25 cellular contexts compared by ENCODE assay signal in the genomic region with DNA sequence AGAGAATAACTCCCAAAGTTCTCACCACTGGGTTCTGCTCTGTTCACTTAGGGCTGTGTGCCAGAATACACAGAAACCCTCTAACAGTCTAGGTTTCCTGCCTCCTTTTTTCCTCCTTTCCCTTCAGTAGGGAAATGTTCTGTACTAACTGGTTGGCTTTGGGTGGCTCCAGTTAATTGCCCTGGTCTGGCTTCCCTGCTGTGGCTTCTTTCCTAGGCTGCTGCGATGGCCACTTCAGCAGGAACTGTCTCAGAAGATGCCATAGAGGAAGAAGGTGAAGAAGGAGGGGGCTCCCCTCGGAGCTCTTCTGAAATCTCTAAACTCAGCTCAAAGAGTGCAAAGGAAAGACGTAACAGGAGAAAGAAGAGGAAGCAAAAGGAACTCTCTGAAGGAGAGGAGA.
DNase-seq lines count a peak whose midpoint lies in the region; FAIRE-seq and TF ChIP-seq lines count a peak whose summit lies in the region.
"Had no signal": no experiment of that assay in that cellular context is flagged by ENCODE, and none has a peak within 500 bp of the region (broad histone marks: within the 10 kb centered on the region; RNA-seq: fewer than 3 reads in every experiment).

No MANE protein-coding gene starts in this region.

- H2AFZ ChIP-seq in endothelial cell of umbilical vein (ENCODE audit: low read depth, low read length) (no peak overlapping the region), neural progenitor cell (replicated peaks) (no peak overlapping the region)

- H3K27me3 Mint-ChIP-seq in chondrocyte (ENCODE audit: low read depth) (no peaks in the 10 kb centered on the region), neural progenitor cell (ENCODE audit: insufficient read depth, low read depth) (peaks cover 2% of the 10 kb centered on the region)
- H3K27me3 Mint-ChIP-seq in activated naive CD4-positive, alpha-beta T cell treated with anti-CD3 and anti-CD28 coated beads, Interleukin-2, amount 10 ng/mL, durations not matched to agents 7 days and 5 days, result peaks cover 4% of the 10 kb centered on the region

- TF ChIP-seq CTCF in chondrocyte (IDR thresholded peaks at IDR 0.05) (no peak), endothelial cell of umbilical vein (IDR thresholded peaks at IDR 0.05; ENCODE audit: extremely low read depth in 1 of 2, insufficient read depth in 1 of 2, low read depth in 1 of 2, low read length in 2 of 2) (no peak), neutrophil (IDR thresholded peaks at IDR 0.05) (no peak), neural progenitor cell (IDR thresholded peaks at IDR 0.05) (no peak)

- H3K4me3 Mint-ChIP-seq in chondrocyte (ENCODE audit: unreplicated experiment) (no peak overlapping the region), neural progenitor cell (no peak overlapping the region)
- H3K4me3 Mint-ChIP-seq in activated naive CD4-positive, alpha-beta T cell treated with anti-CD3 and anti-CD28 coated beads, Interleukin-2, amount 10 ng/mL, durations not matched to agents 7 days and 5 days, result no peak overlapping the region
- H3K4me3 Mint-ChIP-seq: CD14-positive monocyte; CD4-positive, alpha-beta memory T cell; CD4-positive, CD25-positive, alpha-beta regulatory T cell; CD8-positive, alpha-beta memory T cell had no signal

- H3K9me1 ChIP-seq in endothelial cell of umbilical vein (replicated peaks; ENCODE audit: control insufficient read depth, extremely low read depth, insufficient read depth, low read length), result no peaks in the 10 kb centered on the region

- TF ChIP-seq POLR2A in endothelial cell of umbilical vein (IDR thresholded peaks at IDR 0.05; ENCODE audit: low read depth, low read length), result no peak

- dilution Hi-C loops in endothelial cell of umbilical vein (cut with MboI; ENCODE audit: extremely low pct_ligation_motif_present, low sequenced_read_pairs), result no loop called here

- CTCF ChIA-PET in endothelial cell of umbilical vein (lab: Charles Lee), result no interaction called here
- CTCF ChIA-PET in activated naive CD4-positive, alpha-beta T cell treated with anti-CD3 and anti-CD28 coated beads, Interleukin-2, amount 10 ng/mL, durations not matched to agents 7 days and 5 days (lab: Charles Lee), result no interaction called here

- H3K27ac Mint-ChIP-seq in chondrocyte (ENCODE audit: unreplicated experiment), result peak overlapping the region; percentile 46
- H3K27ac Mint-ChIP-seq in neural progenitor cell, result no peak overlapping the region
- no peak overlapping the region for H3K27ac Mint-ChIP-seq in activated naive CD4-positive, alpha-beta T cell treated with anti-CD3 and anti-CD28 coated beads, Interleukin-2, amount 10 ng/mL, durations not matched to agents 7 days and 5 days
- H3K27ac Mint-ChIP-seq: CD4-positive, alpha-beta memory T cell; CD4-positive, CD25-positive, alpha-beta regulatory T cell; CD8-positive, alpha-beta memory T cell had no signal

- no peaks in the 10 kb centered on the region for H3K27me3 ChIP-seq in endothelial cell of umbilical vein (ENCODE audit: control insufficient read depth in 2 of 2, insufficient read depth in 2 of 2, low read length in 2 of 2)
- H3K27me3 ChIP-seq in neutrophil, result no peaks in the 10 kb centered on the region
- H3K27me3 ChIP-seq in neural progenitor cell, result no peaks in the 10 kb centered on the region
- H3K27me3 ChIP-seq: BE2C, BLaER1 had no signal

- peaks cover 16% of the 10 kb centered on the region for H3K4me1 ChIP-seq in endothelial cell of umbilical vein (ENCODE audit: control insufficient read depth, extremely low read depth, insufficient read depth, low read length)
- peaks cover 47 to 54% of the 10 kb centered on the region in 2 experiments for H3K4me1 ChIP-seq in neutrophil (ENCODE audit: control insufficient read depth in 1 of 2, insufficient read depth in 1 of 2, low read depth in 1 of 2, low read length in 1 of 2)
- no peaks in the 10 kb centered on the region for H3K4me1 ChIP-seq in neural progenitor cell
- H3K4me1 ChIP-seq: BE2C had no signal

- no peak for DNase-seq in chondrocyte (ENCODE audit: low spot score)
- peak; percentile 44 for DNase-seq in endothelial cell of umbilical vein (ENCODE audit: low read depth, low spot score)
- no peak for DNase-seq in medulla oblongata (ENCODE audit: extremely low spot score)
- no peak for DNase-seq in neural progenitor cell (ENCODE audit: low spot score)
- no peak for DNase-seq in activated naive CD4-positive, alpha-beta T cell treated with anti-CD3 and anti-CD28 coated beads, Interleukin-2, amount 10 ng/mL, durations not matched to agents 7 days and 5 days
- DNase-seq: 8988T; ACHN; BE2C; C1 segment of cervical spinal cord; CD4-positive, alpha-beta memory T cell; CD4-positive, CD25-positive, alpha-beta regulatory T cell; CD8-positive, alpha-beta memory T cell; COR-L47; DMS 273 treated with DMSO at 0.1 percent for 48 hours; DMS153; DMS53; DMS79 treated with DMSO at 0.1 percent for 48 hours; GF-D8 had no signal

- peak overlapping the region; percentile 19 for H3K4me2 ChIP-seq in endothelial cell of umbilical vein (ENCODE audit: insufficient read depth, low read length)
- no peak overlapping the region for H3K4me2 ChIP-seq in neural progenitor cell
- H3K4me2 ChIP-seq: BLaER1 had no signal

- H3K9me3 Mint-ChIP-seq in chondrocyte (ENCODE audit: low read depth) (no peaks in the 10 kb centered on the region), neural progenitor cell (no peaks in the 10 kb centered on the region)
- no peaks in the 10 kb centered on the region for H3K9me3 Mint-ChIP-seq in activated naive CD4-positive, alpha-beta T cell treated with anti-CD3 and anti-CD28 coated beads, Interleukin-2, amount 10 ng/mL, durations not matched to agents 7 days and 5 days
- H3K9me3 Mint-ChIP-seq: CD14-positive monocyte; CD4-positive, alpha-beta memory T cell; CD4-positive, CD25-positive, alpha-beta regulatory T cell; CD8-positive, alpha-beta memory T cell had no signal

- FAIRE-seq in endothelial cell of umbilical vein (lab: Jason Lieb, UNC), result no peak
- FAIRE-seq: A204.1, G401.6, GM12891, GM19239 had no signal

- intact Hi-C loops in endothelial cell of umbilical vein (cut with micrococcal nuclease), result no loop called here

- H3K27ac ChIP-seq in endothelial cell of umbilical vein (ENCODE audit: insufficient read depth, low read depth, low read length), result peak overlapping the region; percentile 4
- peak overlapping the region; percentile 44 for H3K27ac ChIP-seq in neutrophil
- no peak overlapping the region for H3K27ac ChIP-seq in neural progenitor cell
- H3K27ac ChIP-seq: BLaER1 had no signal

- H3K79me2 ChIP-seq in endothelial cell of umbilical vein (ENCODE audit: control insufficient read depth, insufficient read depth, low read length), result peaks cover 5% of the 10 kb centered on the region
- H3K79me2 ChIP-seq in neural progenitor cell (ENCODE audit: low read depth), result no peaks in the 10 kb centered on the region

- H3K36me3 Mint-ChIP-seq in chondrocyte (ENCODE audit: low read depth) (no peaks in the 10 kb centered on the region), neural progenitor cell (peaks cover 16% of the 10 kb centered on the region)
- H3K36me3 Mint-ChIP-seq in activated naive CD4-positive, alpha-beta T cell treated with anti-CD3 and anti-CD28 coated beads, Interleukin-2, amount 10 ng/mL, durations not matched to agents 7 days and 5 days, result no peaks in the 10 kb centered on the region
- H3K36me3 Mint-ChIP-seq: CD14-positive monocyte; CD4-positive, alpha-beta memory T cell; CD4-positive, CD25-positive, alpha-beta regulatory T cell; CD8-positive, alpha-beta memory T cell had no signal

- H4K20me1 ChIP-seq in endothelial cell of umbilical vein (replicated peaks; ENCODE audit: control insufficient read depth, extremely low read depth, insufficient read depth, low read length), result no peaks in the 10 kb centered on the region
- H4K20me1 ChIP-seq in neural progenitor cell (ENCODE audit: low read depth), result no peaks in the 10 kb centered on the region
- H4K20me1 ChIP-seq: BLaER1 had no signal

- H3K4me3 ChIP-seq in endothelial cell of umbilical vein (replicated peaks in 1 of 3; ENCODE audit: insufficient read depth in 1 of 3, low read depth in 1 of 3, low read length in 3 of 3) (no peak overlapping the region), neutrophil (ENCODE audit: low read depth in 1 of 2, low read length in 1 of 2) (no peak overlapping the region), neural progenitor cell (no peak overlapping the region)
- H3K4me3 ChIP-seq: BLaER1 had no signal

- H3K9me3 ChIP-seq in endothelial cell of umbilical vein (replicated peaks; ENCODE audit: control insufficient read depth, insufficient read depth, low read length), result no peaks in the 10 kb centered on the region
- no peaks in the 10 kb centered on the region for H3K9me3 ChIP-seq in neutrophil
- no peaks in the 10 kb centered on the region for H3K9me3 ChIP-seq in neural progenitor cell (ENCODE audit: low read depth)
- H3K9me3 ChIP-seq: BE2C, BLaER1 had no signal

- POLR2A ChIA-PET in endothelial cell of umbilical vein (lab: Charles Lee), result no interaction called here

- H3F3A ChIP-seq in neural progenitor cell (ENCODE audit: low read depth), result no peaks in the 10 kb centered on the region

- H3K36me3 ChIP-seq in endothelial cell of umbilical vein (ENCODE audit: control insufficient read depth in 2 of 2, extremely low read depth in 1 of 2, insufficient read depth in 2 of 2, low read length in 2 of 2) (peaks cover 10 to 12% of the 10 kb centered on the region in 2 experiments), neutrophil (peaks cover 6% of the 10 kb centered on the region), neural progenitor cell (no peaks in the 10 kb centered on the region)
- H3K36me3 ChIP-seq: BLaER1 had no signal

- BruUV-seq in endothelial cell of umbilical vein (replicated peaks; lab: Mats Ljungman, UMichigan), result no TSS peak

- H3K9ac ChIP-seq in endothelial cell of umbilical vein (replicated peaks; ENCODE audit: extremely low read depth, insufficient read depth, low read length), result no peak overlapping the region
- H3K9ac ChIP-seq in neural progenitor cell, result no peak overlapping the region
- H3K9ac ChIP-seq: BLaER1 had no signal

- peaks cover 5% of the 10 kb centered on the region for H3K4me1 Mint-ChIP-seq in chondrocyte (ENCODE audit: low read depth)
- peaks cover 4% of the 10 kb centered on the region for H3K4me1 Mint-ChIP-seq in neural progenitor cell
- H3K4me1 Mint-ChIP-seq in activated naive CD4-positive, alpha-beta T cell treated with anti-CD3 and anti-CD28 coated beads, Interleukin-2, amount 10 ng/mL, durations not matched to agents 7 days and 5 days, result no peaks in the 10 kb centered on the region
- H3K4me1 Mint-ChIP-seq: CD4-positive, alpha-beta memory T cell; CD4-positive, CD25-positive, alpha-beta regulatory T cell; CD8-positive, alpha-beta memory T cell had no signal

TF ChIP-seq in endothelial cell of umbilical vein, 7 proteins besides CTCF, POLR2A, EP300 and RAD21 (continues in another document):
- TF ChIP-seq MYC (IDR thresholded peaks at IDR 0.05; ENCODE audit: low read depth, low read length) (no peak), JUN (IDR thresholded peaks at IDR 0.05; ENCODE audit: borderline replicate concordance, insufficient read depth, insufficient read length, low read depth) (no peak), EZH2 (IDR thresholded peaks at IDR 0.05; ENCODE audit: borderline replicate concordance, low read depth, low read length, severe bottlenecking) (no peak), POLR2AphosphoS5 (IDR thresholded peaks at IDR 0.05; ENCODE audit: insufficient read depth, low read depth, low read length) (no peak)
